In the genomic region with DNA sequence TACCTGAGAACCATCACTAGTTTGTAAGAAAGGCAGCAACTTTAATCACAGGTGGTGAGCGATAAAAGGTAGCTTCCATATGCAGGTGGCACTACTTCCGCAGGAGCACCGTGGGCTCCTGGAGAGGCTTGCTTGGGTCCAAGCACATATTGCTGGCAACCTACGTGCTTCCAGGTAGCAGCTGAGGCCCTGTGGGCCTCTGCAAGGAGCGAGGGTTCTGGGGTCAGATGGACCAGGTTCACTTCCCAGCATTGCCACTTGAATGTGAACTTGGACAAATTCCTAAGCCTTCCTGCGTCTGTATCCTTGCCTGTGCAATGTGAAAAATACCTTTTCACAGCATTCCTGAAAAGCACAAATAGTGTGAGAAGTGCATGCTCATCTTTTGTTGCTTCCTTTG, we compare ENCODE assay signal across 20 cellular contexts.
"Had no signal": no experiment of that assay in that cellular context is flagged by ENCODE, and none has a peak within 500 bp of the region (broad histone marks: within the 10 kb centered on the region; RNA-seq: fewer than 3 reads in every experiment).

No MANE protein-coding gene starts in this region.

- H3K27ac ChIP-seq: Peyer's patch had no signal

- H3K4me1 ChIP-seq: Peyer's patch had no signal

- H3K9me3 ChIP-seq: MG63, Peyer's patch, SK-N-SH had no signal

- ATAC-seq: T-cell had no signal

- H3K4me2 ChIP-seq: SK-N-SH had no signal

- DNase-seq: IMR-90, Karpas-422, KG1, MG63, NCI-H1092 treated with DMSO at 0.1 percent for 48 hours, NCI-H1436, NCI-H187, NCI-H2029, NCI-H2081 treated with DMSO at 0.1 percent for 48 hours, NCI-H2171 treated with DMSO at 0.1 percent for 48 hours, NCI-H2227 treated with DMSO at 0.1 percent for 48 hours, NCI-H524, NCI-H526 treated with DMSO at 0.1 percent for 48 hours, NCI-H748 treated with DMSO at 0.1 percent for 48 hours, PC-3, Peyer's patch, Right ventricle myocardium superior, SK-N-SH, SW 1271, T-cell had no signal

- H3K27me3 ChIP-seq: MG63, Peyer's patch had no signal

- H3K4me3 ChIP-seq: MG63, Peyer's patch had no signal

- H3K9me2 ChIP-seq: SK-N-SH had no signal

- H3K9ac ChIP-seq: SK-N-SH had no signal
